In the genomic region with DNA sequence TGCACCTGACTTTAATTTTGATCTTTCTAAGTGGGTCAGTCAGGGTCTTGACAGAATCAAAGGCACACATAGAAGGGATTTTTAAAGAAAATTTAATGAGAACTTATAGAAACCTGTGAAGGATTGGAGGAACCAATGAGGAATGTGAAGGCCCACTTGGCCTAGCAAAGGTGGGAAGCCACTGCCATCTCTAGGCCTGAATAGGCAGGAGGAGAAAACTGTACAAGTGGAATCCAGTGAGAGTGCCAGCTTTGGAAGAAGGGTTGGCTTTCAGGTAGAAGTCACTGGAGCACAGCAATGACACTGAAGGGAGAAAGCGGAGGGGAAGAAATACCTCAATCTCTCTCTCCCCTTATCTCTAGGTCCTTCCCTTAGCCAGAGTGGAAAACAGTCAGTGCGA, we compare ENCODE assay signal across 14 cellular contexts.
A peak's percentile ranks its signal among the peaks of the same experiment; 100 is the strongest.
DNase-seq lines count a peak whose midpoint lies in the region; ATAC-seq and TF ChIP-seq lines count a peak whose summit lies in the region.
"Had no signal": no experiment of that assay in that cellular context is flagged by ENCODE, and none has a peak within 500 bp of the region (broad histone marks: within the 10 kb centered on the region; RNA-seq: fewer than 3 reads in every experiment).

No MANE protein-coding gene starts in this region.

- H3K4me2 ChIP-seq in SK-N-SH (no peak overlapping the region), MM.1S (ENCODE audit: low read depth, low read length) (no peak overlapping the region)

- H4K20me1 ChIP-seq in SK-N-SH (ENCODE audit: insufficient read depth) (no peaks in the 10 kb centered on the region), MM.1S (ENCODE audit: insufficient read depth, low read length) (no peaks in the 10 kb centered on the region)

- H3K36me3 ChIP-seq in SK-N-SH (replicated peaks in 1 of 2; ENCODE audit: control insufficient read depth in 1 of 2, insufficient read depth in 2 of 2, low read length in 1 of 2) (no peaks in the 10 kb centered on the region), MM.1S (replicated peaks; ENCODE audit: insufficient read depth, low read length) (no peaks in the 10 kb centered on the region), psoas muscle (ENCODE audit: insufficient read depth in 1 of 2, low read depth in 1 of 2) (no peaks in the 10 kb centered on the region)
- H3K36me3 ChIP-seq: Peyer's patch had no signal

- peak; percentile 38 for TF ChIP-seq RAD21 in SK-N-SH (IDR thresholded peaks at IDR 0.05; ENCODE audit: low read length)

- H3K79me2 ChIP-seq in SK-N-SH (ENCODE audit: insufficient read depth) (no peaks in the 10 kb centered on the region), MM.1S (ENCODE audit: low read length) (no peaks in the 10 kb centered on the region)

- CTCF ChIA-PET in SK-N-SH (lab: Yijun Ruan, JAX), result no interaction called here

- 0 out of 2 replicates have a peak, but pooled peaks have one; percentile 13 for TF ChIP-seq CTCF in SK-N-SH (IDR thresholded peaks at IDR 0.05)
- TF ChIP-seq CTCF in MM.1S (IDR thresholded peaks at IDR 0.05; ENCODE audit: low read length), result peak; percentile 21; the same call in 1 of the 2 replicates
- TF ChIP-seq CTCF in choroid plexus epithelial cell (conservative IDR thresholded peaks at IDR 0.05; ENCODE audit: low read depth, low read length), result peak; percentile 3
- peak; percentile 13 for TF ChIP-seq CTCF in psoas muscle (IDR thresholded peaks at IDR 0.05)

- H3F3A ChIP-seq in SK-N-SH (replicated peaks; ENCODE audit: insufficient read depth) (no peaks in the 10 kb centered on the region), MM.1S (ENCODE audit: insufficient read depth, low read length) (no peaks in the 10 kb centered on the region)

- H3K9me3 ChIP-seq in SK-N-SH (no peaks in the 10 kb centered on the region), MM.1S (replicated peaks; ENCODE audit: insufficient read depth, low read length) (no peaks in the 10 kb centered on the region), psoas muscle (no peaks in the 10 kb centered on the region)
- H3K9me3 ChIP-seq: Caco-2, Peyer's patch had no signal

- no peak for TF ChIP-seq EP300 in SK-N-SH (IDR thresholded peaks at IDR 0.05; ENCODE audit: borderline replicate concordance in 1 of 2, low read depth in 1 of 2, low read length in 1 of 2)

- H3K4me1 ChIP-seq in SK-N-SH (ENCODE audit: control insufficient read depth in 1 of 2, insufficient read depth in 2 of 2, low read depth in 1 of 2, low read length in 1 of 2) (no peaks in the 10 kb centered on the region), MM.1S (ENCODE audit: low read length) (no peaks in the 10 kb centered on the region), psoas muscle (no peaks in the 10 kb centered on the region)
- H3K4me1 ChIP-seq: Caco-2, Peyer's patch had no signal

- H3K4me3 ChIP-seq in SK-N-SH (ENCODE audit: low read depth in 2 of 2, low read length in 1 of 2) (no peak overlapping the region), MM.1S (ENCODE audit: low read length) (no peak overlapping the region), choroid plexus epithelial cell (ENCODE audit: low read depth, low read length) (no peak overlapping the region), psoas muscle (no peak overlapping the region)
- H3K4me3 ChIP-seq: Peyer's patch had no signal

- H3K9me2 ChIP-seq in SK-N-SH (no peaks in the 10 kb centered on the region), MM.1S (replicated peaks; ENCODE audit: insufficient read depth, low read length) (no peaks in the 10 kb centered on the region)

- H3K27ac ChIP-seq in SK-N-SH (ENCODE audit: low read depth in 2 of 2, low read length in 1 of 2), result no peak overlapping the region
- H3K27ac ChIP-seq in MM.1S (ENCODE audit: low read length), result no peak overlapping the region
- no peak overlapping the region for H3K27ac ChIP-seq in psoas muscle
- H3K27ac ChIP-seq: Peyer's patch had no signal

- H2AFZ ChIP-seq in SK-N-SH (ENCODE audit: low read depth) (no peak overlapping the region), MM.1S (ENCODE audit: low read length) (no peak overlapping the region)

- 96% methylated on average over 2 of the region's 2 CpGs for WGBS in SK-N-SH (ENCODE audit: low lambda C conversion rate)
- WGBS in psoas muscle, 3 donors, result 94 to 98% (median 97%) methylated on average over 2 of the region's 2 CpGs

- DNase-seq in SK-N-SH, result no peak
- no peak for DNase-seq in MM.1S
- DNase-seq in choroid plexus epithelial cell (ENCODE audit: low read depth), result no peak
- DNase-seq in psoas muscle, result no peak
- no peak for DNase-seq in ecto neural progenitor cell (ENCODE audit: low spot score)
- DNase-seq in stimulated activated CD4-positive, alpha-beta T cell treated with anti-CD3 and anti-CD28 coated beads, Interleukin-4, amount 100 ng/mL, for 24 hours, result no peak
- DNase-seq: activated CD4-positive, alpha-beta T cell treated with anti-CD3 and anti-CD28 coated beads, Interleukin-2, amount 50 U/mL, for 48 hours; dermis blood vessel endothelial cell; NCI-H2171; Peyer's patch; stimulated activated CD4-positive, alpha-beta T cell treated with anti-CD3 and anti-CD28 coated beads, Interleukin-12 subunit alpha, Interleukin-12 subunit beta, amount 100 ng/mL, for 4 hours had no signal

- H3K9ac ChIP-seq in SK-N-SH (no peak overlapping the region), MM.1S (ENCODE audit: low read length) (no peak overlapping the region)

- H3K27me3 ChIP-seq in SK-N-SH (ENCODE audit: insufficient read depth) (no peaks in the 10 kb centered on the region), MM.1S (replicated peaks; ENCODE audit: insufficient read depth, low read length) (no peaks in the 10 kb centered on the region), psoas muscle (ENCODE audit: insufficient read depth in 3 of 3, low read length in 2 of 3) (no peaks in the 10 kb centered on the region)
- H3K27me3 ChIP-seq: Peyer's patch had no signal

- POLR2A ChIA-PET in SK-N-SH (lab: Yijun Ruan, JAX), result no interaction called here

- ATAC-seq in SK-N-SH treated with all-trans-retinoic acid at 6 μM for 48 hours (no peak), psoas muscle (no peak), GM21526 (IDR thresholded peaks at IDR 0.05; ENCODE audit: low FRiP score, unreplicated experiment) (no peak)

- intact Hi-C loops in psoas muscle (cut with DNase I), result no loop called here

TF ChIP-seq in SK-N-SH, 30 proteins besides CTCF, POLR2A, EP300 and RAD21:
- TF ChIP-seq, protein P1, sequence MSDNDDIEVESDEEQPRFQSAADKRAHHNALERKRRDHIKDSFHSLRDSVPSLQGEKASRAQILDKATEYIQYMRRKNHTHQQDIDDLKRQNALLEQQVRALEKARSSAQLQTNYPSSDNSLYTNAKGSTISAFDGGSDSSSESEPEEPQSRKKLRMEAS (IDR thresholded peaks at IDR 0.05; ENCODE audit: low read depth), result no peak

TF ChIP-seq in SK-N-SH treated with all-trans-retinoic acid at 6 μM for 48 hours, 23 proteins besides CTCF, POLR2A, EP300 and RAD21:
- TF ChIP-seq, protein P2, sequence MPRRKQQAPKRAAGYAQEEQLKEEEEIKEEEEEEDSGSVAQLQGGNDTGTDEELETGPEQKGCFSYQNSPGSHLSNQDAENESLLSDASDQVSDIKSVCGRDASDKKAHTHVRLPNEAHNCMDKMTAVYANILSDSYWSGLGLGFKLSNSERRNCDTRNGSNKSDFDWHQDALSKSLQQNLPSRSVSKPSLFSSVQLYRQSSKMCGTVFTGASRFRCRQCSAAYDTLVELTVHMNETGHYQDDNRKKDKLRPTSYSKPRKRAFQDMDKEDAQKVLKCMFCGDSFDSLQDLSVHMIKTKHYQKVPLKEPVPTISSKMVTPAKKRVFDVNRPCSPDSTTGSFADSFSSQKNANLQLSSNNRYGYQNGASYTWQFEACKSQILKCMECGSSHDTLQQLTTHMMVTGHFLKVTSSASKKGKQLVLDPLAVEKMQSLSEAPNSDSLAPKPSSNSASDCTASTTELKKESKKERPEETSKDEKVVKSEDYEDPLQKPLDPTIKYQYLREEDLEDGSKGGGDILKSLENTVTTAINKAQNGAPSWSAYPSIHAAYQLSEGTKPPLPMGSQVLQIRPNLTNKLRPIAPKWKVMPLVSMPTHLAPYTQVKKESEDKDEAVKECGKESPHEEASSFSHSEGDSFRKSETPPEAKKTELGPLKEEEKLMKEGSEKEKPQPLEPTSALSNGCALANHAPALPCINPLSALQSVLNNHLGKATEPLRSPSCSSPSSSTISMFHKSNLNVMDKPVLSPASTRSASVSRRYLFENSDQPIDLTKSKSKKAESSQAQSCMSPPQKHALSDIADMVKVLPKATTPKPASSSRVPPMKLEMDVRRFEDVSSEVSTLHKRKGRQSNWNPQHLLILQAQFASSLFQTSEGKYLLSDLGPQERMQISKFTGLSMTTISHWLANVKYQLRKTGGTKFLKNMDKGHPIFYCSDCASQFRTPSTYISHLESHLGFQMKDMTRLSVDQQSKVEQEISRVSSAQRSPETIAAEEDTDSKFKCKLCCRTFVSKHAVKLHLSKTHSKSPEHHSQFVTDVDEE (CRISPR knock-in tag; IDR thresholded peaks at IDR 0.05), result no peak
- TF ChIP-seq GLIS3 (CRISPR knock-in tag; IDR thresholded peaks at IDR 0.05), result no peak
- TF ChIP-seq, protein P3, sequence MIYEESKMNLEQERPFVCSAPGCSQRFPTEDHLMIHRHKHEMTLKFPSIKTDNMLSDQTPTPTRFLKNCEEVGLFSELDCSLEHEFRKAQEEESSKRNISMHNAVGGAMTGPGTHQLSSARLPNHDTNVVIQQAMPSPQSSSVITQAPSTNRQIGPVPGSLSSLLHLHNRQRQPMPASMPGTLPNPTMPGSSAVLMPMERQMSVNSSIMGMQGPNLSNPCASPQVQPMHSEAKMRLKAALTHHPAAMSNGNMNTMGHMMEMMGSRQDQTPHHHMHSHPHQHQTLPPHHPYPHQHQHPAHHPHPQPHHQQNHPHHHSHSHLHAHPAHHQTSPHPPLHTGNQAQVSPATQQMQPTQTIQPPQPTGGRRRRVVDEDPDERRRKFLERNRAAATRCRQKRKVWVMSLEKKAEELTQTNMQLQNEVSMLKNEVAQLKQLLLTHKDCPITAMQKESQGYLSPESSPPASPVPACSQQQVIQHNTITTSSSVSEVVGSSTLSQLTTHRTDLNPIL (CRISPR knock-in tag; IDR thresholded peaks at IDR 0.05; ENCODE audit: low read depth), result no peak
